Comparison of ENCODE assay signal across 1 cellular context in the genomic region with DNA sequence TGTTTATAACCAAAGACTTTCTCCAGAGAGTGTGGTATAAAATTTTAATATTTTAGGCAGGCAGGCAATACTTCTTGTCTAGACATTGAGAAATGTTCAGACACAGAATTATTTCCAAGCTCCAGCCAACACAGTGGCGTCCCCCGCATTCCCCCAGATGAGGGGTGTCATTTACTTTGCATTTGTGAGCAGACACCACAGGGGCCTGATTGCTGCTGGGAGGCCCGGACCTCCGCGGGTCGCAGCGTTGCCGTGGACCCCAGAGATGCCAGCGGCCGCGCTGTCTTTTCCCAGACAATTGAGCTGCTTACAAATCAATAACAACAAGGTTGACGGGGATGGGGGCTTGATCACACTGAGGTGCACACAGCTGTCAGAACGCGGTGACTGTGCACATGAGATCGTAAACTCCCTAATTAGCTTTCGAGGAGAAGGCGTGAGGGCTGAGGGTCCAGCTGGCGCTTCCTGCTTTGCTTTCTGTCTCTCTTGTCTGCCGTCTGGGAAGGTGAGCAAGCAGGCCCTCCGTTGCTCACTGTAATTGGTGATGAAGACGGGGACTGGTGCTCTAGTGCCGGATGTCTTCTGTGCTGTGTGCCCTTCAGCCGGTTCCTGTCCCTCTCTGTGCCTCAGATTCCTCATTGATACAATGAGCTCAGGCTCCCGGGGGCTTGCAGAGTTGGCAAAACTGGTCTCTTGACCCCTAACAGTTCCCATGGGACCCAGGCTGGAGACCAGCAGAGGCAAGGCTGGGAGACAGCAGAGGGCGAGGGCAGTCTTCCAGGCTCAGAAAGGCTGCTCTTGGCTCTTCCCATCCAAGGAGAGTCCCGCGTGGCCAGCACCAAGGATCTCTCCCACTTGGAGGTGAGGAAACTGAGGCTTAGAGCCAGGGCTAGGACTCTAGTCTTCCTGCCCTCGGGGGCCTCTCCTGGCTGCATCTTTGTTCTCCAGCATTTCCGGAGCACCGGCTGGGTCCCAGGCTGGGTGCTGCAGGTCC.
TF ChIP-seq lines count a peak whose summit lies in the region.

No MANE protein-coding gene starts in this region.

TF ChIP-seq in SK-N-SH treated with all-trans-retinoic acid at 6 μM for 48 hours, 23 proteins besides CTCF, POLR2A, EP300 and RAD21 (continued from another document):
- TF ChIP-seq, protein P1, sequence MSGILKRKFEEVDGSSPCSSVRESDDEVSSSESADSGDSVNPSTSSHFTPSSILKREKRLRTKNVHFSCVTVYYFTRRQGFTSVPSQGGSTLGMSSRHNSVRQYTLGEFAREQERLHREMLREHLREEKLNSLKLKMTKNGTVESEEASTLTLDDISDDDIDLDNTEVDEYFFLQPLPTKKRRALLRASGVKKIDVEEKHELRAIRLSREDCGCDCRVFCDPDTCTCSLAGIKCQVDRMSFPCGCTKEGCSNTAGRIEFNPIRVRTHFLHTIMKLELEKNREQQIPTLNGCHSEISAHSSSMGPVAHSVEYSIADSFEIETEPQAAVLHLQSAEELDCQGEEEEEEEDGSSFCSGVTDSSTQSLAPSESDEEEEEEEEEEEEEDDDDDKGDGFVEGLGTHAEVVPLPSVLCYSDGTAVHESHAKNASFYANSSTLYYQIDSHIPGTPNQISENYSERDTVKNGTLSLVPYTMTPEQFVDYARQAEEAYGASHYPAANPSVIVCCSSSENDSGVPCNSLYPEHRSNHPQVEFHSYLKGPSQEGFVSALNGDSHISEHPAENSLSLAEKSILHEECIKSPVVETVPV (CRISPR knock-in tag; IDR thresholded peaks at IDR 0.05): no peak
- TF ChIP-seq OSR1 (CRISPR knock-in tag; IDR thresholded peaks at IDR 0.05): no peak
- TF ChIP-seq BACH2 (CRISPR knock-in tag; IDR thresholded peaks at IDR 0.05; ENCODE audit: borderline replicate concordance): no peak
- no peak for TF ChIP-seq TOX (CRISPR knock-in tag; IDR thresholded peaks at IDR 0.05; ENCODE audit: borderline replicate concordance)
- TF ChIP-seq, protein P2, sequence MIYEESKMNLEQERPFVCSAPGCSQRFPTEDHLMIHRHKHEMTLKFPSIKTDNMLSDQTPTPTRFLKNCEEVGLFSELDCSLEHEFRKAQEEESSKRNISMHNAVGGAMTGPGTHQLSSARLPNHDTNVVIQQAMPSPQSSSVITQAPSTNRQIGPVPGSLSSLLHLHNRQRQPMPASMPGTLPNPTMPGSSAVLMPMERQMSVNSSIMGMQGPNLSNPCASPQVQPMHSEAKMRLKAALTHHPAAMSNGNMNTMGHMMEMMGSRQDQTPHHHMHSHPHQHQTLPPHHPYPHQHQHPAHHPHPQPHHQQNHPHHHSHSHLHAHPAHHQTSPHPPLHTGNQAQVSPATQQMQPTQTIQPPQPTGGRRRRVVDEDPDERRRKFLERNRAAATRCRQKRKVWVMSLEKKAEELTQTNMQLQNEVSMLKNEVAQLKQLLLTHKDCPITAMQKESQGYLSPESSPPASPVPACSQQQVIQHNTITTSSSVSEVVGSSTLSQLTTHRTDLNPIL (CRISPR knock-in tag; IDR thresholded peaks at IDR 0.05; ENCODE audit: low read depth): no peak
- TF ChIP-seq, protein P3, sequence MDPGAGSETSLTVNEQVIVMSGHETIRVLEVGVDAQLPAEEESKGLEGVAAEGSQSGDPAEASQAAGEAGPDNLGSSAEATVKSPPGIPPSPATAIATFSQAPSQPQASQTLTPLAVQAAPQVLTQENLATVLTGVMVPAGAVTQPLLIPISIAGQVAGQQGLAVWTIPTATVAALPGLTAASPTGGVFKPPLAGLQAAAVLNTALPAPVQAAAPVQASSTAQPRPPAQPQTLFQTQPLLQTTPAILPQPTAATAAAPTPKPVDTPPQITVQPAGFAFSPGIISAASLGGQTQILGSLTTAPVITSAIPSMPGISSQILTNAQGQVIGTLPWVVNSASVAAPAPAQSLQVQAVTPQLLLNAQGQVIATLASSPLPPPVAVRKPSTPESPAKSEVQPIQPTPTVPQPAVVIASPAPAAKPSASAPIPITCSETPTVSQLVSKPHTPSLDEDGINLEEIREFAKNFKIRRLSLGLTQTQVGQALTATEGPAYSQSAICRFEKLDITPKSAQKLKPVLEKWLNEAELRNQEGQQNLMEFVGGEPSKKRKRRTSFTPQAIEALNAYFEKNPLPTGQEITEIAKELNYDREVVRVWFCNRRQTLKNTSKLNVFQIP (CRISPR knock-in tag; IDR thresholded peaks at IDR 0.05; ENCODE audit: borderline replicate concordance, low read depth): no peak
- TF ChIP-seq ZNF70 (CRISPR knock-in tag; IDR thresholded peaks at IDR 0.05): no peak
TF ChIP-seq in SK-N-SH treated with all-trans-retinoic acid at 6 μM for 48 hours: peak in this region for 0.
